27 cellular contexts compared by ENCODE assay signal in the genomic region with DNA sequence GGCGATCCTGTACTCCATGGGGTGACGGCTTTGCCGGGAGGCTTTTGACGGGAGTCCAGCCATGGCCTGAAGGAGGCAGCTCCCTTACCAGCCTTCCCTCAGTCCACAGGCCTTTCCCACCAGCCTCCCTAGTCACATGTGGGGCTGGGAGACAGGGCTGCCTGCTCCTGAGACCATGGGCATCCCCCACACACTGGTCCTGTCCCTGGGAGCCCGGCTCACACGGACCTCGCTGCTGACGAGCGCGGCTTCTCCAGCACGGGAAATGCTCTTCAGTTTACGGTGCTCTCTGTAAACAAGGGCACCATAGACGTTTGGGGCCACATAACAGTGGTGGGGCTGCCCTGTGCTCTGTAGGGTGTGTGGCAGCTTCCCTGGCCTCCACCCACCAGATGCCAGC.
"Had no signal": no experiment of that assay in that cellular context is flagged by ENCODE, and none has a peak within 500 bp of the region (broad histone marks: within the 10 kb centered on the region; RNA-seq: fewer than 3 reads in every experiment).

No MANE protein-coding gene starts in this region.

- ATAC-seq: stimulated activated effector memory CD8-positive, alpha-beta T cell treated with anti-CD3 and anti-CD28 coated beads, Interleukin-12 subunit alpha, Interleukin-12 subunit beta, amount 100 ng/mL, for 72 hours; stimulated activated memory B cell treated with anti-CD40 and anti-IgM and Interleukin-4, amounts not matched to agents 10 μg/mL and 1 μg/mL and 100 μg/mL, for 72 hours; stimulated activated naive B cell treated with anti-CD40 and anti-IgM and Interleukin-4, amounts not matched to agents 10 μg/mL and 1 μg/mL and 100 μg/mL, for 72 hours; stimulated activated naive CD8-positive, alpha-beta T cell treated with anti-CD3 and anti-CD28 coated beads, Interleukin-15, amount 100 ng/mL, for 72 hours; stimulated activated naive CD8-positive, alpha-beta T cell treated with anti-CD3 and anti-CD28 coated beads, Interleukin-15, Interleukin-2, amounts not matched to agents 100 U/mL and 50 U/mL, for 24 hours; upper lobe of right lung had no signal

- H3K27me3 ChIP-seq: stomach, suprapubic skin, testis, thyroid gland, tibial artery, tibial nerve, transverse colon, upper lobe of left lung, upper lobe of right lung, uterus, vagina had no signal

- H3K4me3 ChIP-seq: stomach, suprapubic skin, testis, thoracic aorta, thyroid gland, tibial artery, tibial nerve, transverse colon, upper lobe of left lung, upper lobe of right lung, uterus, vagina had no signal

- H3K4me1 ChIP-seq: suprapubic skin, testis, tibial nerve, transverse colon, uterus, vagina had no signal

- H3K27ac ChIP-seq: stomach, suprapubic skin, testis, thoracic aorta, thyroid gland, tibial artery, tibial nerve, transverse colon, upper lobe of left lung, upper lobe of right lung, uterus, vagina had no signal

- DNase-seq: stimulated activated CD4-positive, alpha-beta T cell treated with anti-CD3 and anti-CD28 coated beads, Interleukin-2, amount 100 ng/mL, for 48 hours; stimulated activated CD4-positive, alpha-beta T cell treated with anti-CD3 and anti-CD28 coated beads, Interleukin-4, amount 100 ng/mL, for 1 hour; stimulated activated CD4-positive, alpha-beta T cell treated with anti-CD3 and anti-CD28 coated beads, Interleukin-4, amount 100 ng/mL, for 24 hours; stimulated activated CD4-positive, alpha-beta T cell treated with anti-CD3 and anti-CD28 coated beads, Interleukin-4, amount 100 ng/mL, for 4 hours; stimulated activated CD8-positive, alpha-beta memory T cell treated with anti-CD3 and anti-CD28 coated beads, Interleukin-4, amount 100 ng/mL, for 48 hours; stimulated activated naive B cell treated with anti-CD40 and anti-IgM and Interleukin-4, amounts not matched to agents 10 μg/mL and 1 μg/mL and 100 μg/mL, for 72 hours; stimulated activated naive CD4-positive, alpha-beta T cell; stimulated activated naive CD4-positive, alpha-beta T cell treated with Interleukin-2 at 50 U/mL for 16 hours; stimulated activated naive CD8-positive, alpha-beta T cell treated with anti-CD3 and anti-CD28 coated beads, Interleukin-15, amount 100 ng/mL, for 72 hours; stimulated activated naive CD8-positive, alpha-beta T cell treated with anti-CD3 and anti-CD28 coated beads, Interleukin-15, Interleukin-2, amounts not matched to agents 100 U/mL and 50 U/mL, for 24 hours; stomach; substantia nigra; testis; thyroid gland; tibial artery; transverse colon; trophoblast cell; upper lobe of left lung; upper lobe of right lung; uterus had no signal

- H3K9me3 ChIP-seq: stomach, suprapubic skin, testis, thoracic aorta, thyroid gland, tibial artery, tibial nerve, transverse colon, upper lobe of left lung, upper lobe of right lung, uterus, vagina had no signal

- FAIRE-seq: urothelium cell line had no signal

- H3K36me3 ChIP-seq: thoracic aorta, thyroid gland, tibial nerve, transverse colon, uterus, vagina had no signal
